1 cellular context compared by ENCODE assay signal in genomic region chr4:10205223-10205622, GRCh38.
TF ChIP-seq lines count a peak whose summit lies in the region.

No MANE protein-coding gene starts in this region.

TF ChIP-seq in K562, 482 proteins besides CTCF, POLR2A, EP300 and RAD21 (continued from another document):
- TF ChIP-seq ETS1 (conservative IDR thresholded peaks at IDR 0.05; ENCODE audit: control insufficient read depth, low read depth, low read length), result no peak
- TF ChIP-seq TOE1 (IDR thresholded peaks at IDR 0.05; ENCODE audit: borderline replicate concordance), result no peak
- no peak for TF ChIP-seq TOE1 (CRISPR knock-in tag; IDR thresholded peaks at IDR 0.05; ENCODE audit: borderline replicate concordance, low read depth)
- TF ChIP-seq ZNF24 (IDR thresholded peaks at IDR 0.05), result no peak
